Comparison of ENCODE assay signal across 12 cellular contexts in genomic region chr20:47726632-47727031, GRCh38. TPM values are rescaled to one million over a fixed set of nuclear protein-coding genes. Genes with fewer than 3 reads are reported as not detected.
DNase-seq lines count a peak whose midpoint lies in the region; ATAC-seq, FAIRE-seq and TF ChIP-seq lines count a peak whose summit lies in the region.
"Had no signal": no experiment of that assay in that cellular context is flagged by ENCODE, and none has a peak within 500 bp of the region (broad histone marks: within the 10 kb centered on the region; RNA-seq: fewer than 3 reads in every experiment).

No MANE protein-coding gene starts in this region.

- DNase-seq in activated CD4-positive, alpha-beta T cell treated with anti-CD3 and anti-CD28 coated beads, Interleukin-2, amount 10 ng/mL, durations not matched to agents 7 days and 5 days: no peak
- DNase-seq in activated CD4-positive, alpha-beta T cell treated with anti-CD3 and anti-CD28 coated beads, Interleukin-2, amount 50 U/mL, for 1 hour: no peak
- DNase-seq in GM12891 (ENCODE audit: insufficient read length, low spot score) (no peak), GM20000 (ENCODE audit: low spot score) (no peak), upper lobe of right lung (no peak)
- DNase-seq in natural killer cell treated with Interleukin-12 subunit alpha and Interleukin-12 subunit beta and Interleukin-15 and Interleukin-18, amount 100 ng/mL, for 72 hours (ENCODE audit: low spot score): no peak
- DNase-seq: NCI-H1930; NCI-H446; stimulated activated CD4-positive, alpha-beta T cell treated with anti-CD3 and anti-CD28 coated beads, Interleukin-4, amount 100 ng/mL, for 24 hours had no signal

- TF ChIP-seq CTCF in GM20000 (IDR thresholded peaks at IDR 0.05; ENCODE audit: extremely low read depth, missing control alignments): no peak
- TF ChIP-seq CTCF in upper lobe of right lung (IDR thresholded peaks at IDR 0.05): no peak

- TF ChIP-seq POLR2A in GM12891 (IDR thresholded peaks at IDR 0.05; ENCODE audit: low read depth, low read length): no peak

- POLR2A ChIA-PET in activated CD4-positive, alpha-beta T cell treated with anti-CD3 and anti-CD28 coated beads, Interleukin-2, amount 10 ng/mL, durations not matched to agents 7 days and 5 days (lab: Charles Lee): no interaction called here

- no peak overlapping the region for H3K4me3 ChIP-seq in upper lobe of right lung
- H3K4me3 ChIP-seq: A549 had no signal

- no peaks in the 10 kb centered on the region for H3K9me3 Mint-ChIP-seq in activated CD4-positive, alpha-beta T cell treated with anti-CD3 and anti-CD28 coated beads, Interleukin-2, amount 10 ng/mL, durations not matched to agents 7 days and 5 days
- H3K9me3 Mint-ChIP-seq in activated T-helper 17 cell treated with anti-CD3 and anti-CD28 coated beads, Interleukin-2, amount 50 U/mL, for 72 hours: peaks cover 6% of the 10 kb centered on the region
- H3K9me3 Mint-ChIP-seq in natural killer cell treated with Interleukin-12 subunit alpha and Interleukin-12 subunit beta and Interleukin-15 and Interleukin-18, amount 100 ng/mL, for 72 hours: no peaks in the 10 kb centered on the region

- H3K27ac ChIP-seq in upper lobe of right lung: no peak overlapping the region
- H3K27ac ChIP-seq: A549 had no signal

- H3K36me3 Mint-ChIP-seq in activated CD4-positive, alpha-beta T cell treated with anti-CD3 and anti-CD28 coated beads, Interleukin-2, amount 10 ng/mL, durations not matched to agents 7 days and 5 days (ENCODE audit: low read depth): peaks cover 9% of the 10 kb centered on the region
- H3K36me3 Mint-ChIP-seq in activated T-helper 17 cell treated with anti-CD3 and anti-CD28 coated beads, Interleukin-2, amount 50 U/mL, for 72 hours (ENCODE audit: low read depth): peaks cover 10% of the 10 kb centered on the region
- H3K36me3 Mint-ChIP-seq in natural killer cell treated with Interleukin-12 subunit alpha and Interleukin-12 subunit beta and Interleukin-15 and Interleukin-18, amount 100 ng/mL, for 72 hours: no peaks in the 10 kb centered on the region

- H3K9me3 ChIP-seq in upper lobe of right lung: no peaks in the 10 kb centered on the region
- H3K9me3 ChIP-seq: A549 had no signal

- H3K27me3 Mint-ChIP-seq in activated CD4-positive, alpha-beta T cell treated with anti-CD3 and anti-CD28 coated beads, Interleukin-2, amount 10 ng/mL, durations not matched to agents 7 days and 5 days: no peaks in the 10 kb centered on the region
- H3K27me3 Mint-ChIP-seq in activated T-helper 17 cell treated with anti-CD3 and anti-CD28 coated beads, Interleukin-2, amount 50 U/mL, for 72 hours: no peaks in the 10 kb centered on the region
- H3K27me3 Mint-ChIP-seq in natural killer cell treated with Interleukin-12 subunit alpha and Interleukin-12 subunit beta and Interleukin-15 and Interleukin-18, amount 100 ng/mL, for 72 hours: no peaks in the 10 kb centered on the region

- H3K4me1 Mint-ChIP-seq in activated CD4-positive, alpha-beta T cell treated with anti-CD3 and anti-CD28 coated beads, Interleukin-2, amount 10 ng/mL, durations not matched to agents 7 days and 5 days: peaks cover 52% of the 10 kb centered on the region
- peaks cover 33% of the 10 kb centered on the region for H3K4me1 Mint-ChIP-seq in activated T-helper 17 cell treated with anti-CD3 and anti-CD28 coated beads, Interleukin-2, amount 50 U/mL, for 72 hours
- peaks cover 16 to 25% of the 10 kb centered on the region in 2 donors for H3K4me1 Mint-ChIP-seq in natural killer cell treated with Interleukin-12 subunit alpha and Interleukin-12 subunit beta and Interleukin-15 and Interleukin-18, amount 100 ng/mL, for 72 hours (ENCODE audit: low read depth in 2 of 2)

- no peaks in the 10 kb centered on the region for H3K27me3 ChIP-seq in upper lobe of right lung

- intact Hi-C loops in upper lobe of right lung (cut with DNase I): no loop called here

- no peaks in the 10 kb centered on the region for H3K36me3 ChIP-seq in upper lobe of right lung

- ATAC-seq in activated T-helper 17 cell treated with anti-CD3 and anti-CD28 coated beads, Interleukin-2, amount 50 U/mL, for 72 hours (replicated peaks): no peak
- no peak for ATAC-seq in natural killer cell treated with Interleukin-12 subunit alpha and Interleukin-12 subunit beta and Interleukin-15 and Interleukin-18, amount 100 ng/mL, for 72 hours
- no peak for ATAC-seq in upper lobe of right lung
- ATAC-seq in HG02798 (IDR thresholded peaks at IDR 0.05; ENCODE audit: poor library complexity, unreplicated experiment): no peak
- ATAC-seq: A549 had no signal

- H3K27ac Mint-ChIP-seq in activated CD4-positive, alpha-beta T cell treated with anti-CD3 and anti-CD28 coated beads, Interleukin-2, amount 10 ng/mL, durations not matched to agents 7 days and 5 days: peak overlapping the region; percentile 98
- peak overlapping the region; percentile 100 for H3K27ac Mint-ChIP-seq in activated T-helper 17 cell treated with anti-CD3 and anti-CD28 coated beads, Interleukin-2, amount 50 U/mL, for 72 hours
- H3K27ac Mint-ChIP-seq in natural killer cell treated with Interleukin-12 subunit alpha and Interleukin-12 subunit beta and Interleukin-15 and Interleukin-18, amount 100 ng/mL, for 72 hours: peak overlapping the region; percentile 95 to 99

- peak; percentile 13 for FAIRE-seq in GM12891 (lab: Jason Lieb, UNC)
- FAIRE-seq: A549 had no signal

- peaks cover 8% of the 10 kb centered on the region for H3K4me1 ChIP-seq in upper lobe of right lung
- H3K4me1 ChIP-seq: A549 had no signal

- CTCF ChIA-PET in activated CD4-positive, alpha-beta T cell treated with anti-CD3 and anti-CD28 coated beads, Interleukin-2, amount 10 ng/mL, durations not matched to agents 7 days and 5 days (lab: Charles Lee): interaction anchor here (1.1 to 3.5 kb wide), 4 partner anchors 26 to 897 kb away, joined by 3 to 12 read pairs (median 6); no protein-coding TSS in a partner anchor

- no peak overlapping the region for H3K4me3 Mint-ChIP-seq in activated CD4-positive, alpha-beta T cell treated with anti-CD3 and anti-CD28 coated beads, Interleukin-2, amount 10 ng/mL, durations not matched to agents 7 days and 5 days
- H3K4me3 Mint-ChIP-seq in activated T-helper 17 cell treated with anti-CD3 and anti-CD28 coated beads, Interleukin-2, amount 50 U/mL, for 72 hours: peak overlapping the region; percentile 98
- no peak overlapping the region for H3K4me3 Mint-ChIP-seq in natural killer cell treated with Interleukin-12 subunit alpha and Interleukin-12 subunit beta and Interleukin-15 and Interleukin-18, amount 100 ng/mL, for 72 hours

TF ChIP-seq in GM12891, 5 proteins besides CTCF, POLR2A, EP300 and RAD21:
- TF ChIP-seq PAX5 (IDR thresholded peaks at IDR 0.05; ENCODE audit: insufficient read depth, low read length, severe bottlenecking) (no peak), POU2F2 (IDR thresholded peaks at IDR 0.05; ENCODE audit: low read depth, low read length) (no peak), SPI1 (IDR thresholded peaks at IDR 0.05; ENCODE audit: low read depth, low read length) (no peak), POLR2AphosphoS5 (IDR thresholded peaks at IDR 0.05; ENCODE audit: low read depth, low read length) (no peak), TAF1 (IDR thresholded peaks at IDR 0.05; ENCODE audit: low read depth, low read length) (no peak)
TF ChIP-seq in GM12891: peak in this region for 0.

RNA-seq across cellular contexts. Expression of gene SULF2, which starts 58.6 kb away (rescaled TPM):
- total RNA-seq in activated CD4-positive, alpha-beta T cell treated with anti-CD3 and anti-CD28 coated beads, Interleukin-2, amount 10 ng/mL, durations not matched to agents 7 days and 5 days: under 1 TPM; 0.37 to 0.69 TPM
- 3.1 TPM for polyA plus RNA-seq in GM12891 (2012; ENCODE audit: low read depth, missing spikeins)
- total RNA-seq in activated T-helper 17 cell treated with anti-CD3 and anti-CD28 coated beads, Interleukin-2, amount 50 U/mL, for 72 hours: 1 to 10 TPM; 1.6 to 2.2 TPM
- 1 to 10 TPM in 1 of 2 donors, not detected in 1; 2.1 TPM for total RNA-seq in natural killer cell treated with Interleukin-12 subunit alpha and Interleukin-12 subunit beta and Interleukin-15 and Interleukin-18, amount 100 ng/mL, for 72 hours
- total RNA-seq in upper lobe of right lung: 52.8 TPM

Comparison
In these comparisons a context has a peak if more than half of its experiments do, and no peak if none do; other contexts are left out.
1. RNA of gene SULF2, which starts 58.6 kb away (total RNA-seq): 52.8 TPM in upper lobe of right lung (single experiment); 1.6 to 2.2 TPM in activated T-helper 17 cell treated with anti-CD3 and anti-CD28 coated beads, Interleukin-2, amount 50 U/mL, for 72 hours, 2.1 TPM in natural killer cell treated with Interleukin-12 subunit alpha and Interleukin-12 subunit beta and Interleukin-15 and Interleukin-18, amount 100 ng/mL, for 72 hours and 0.37 to 0.69 TPM in activated CD4-positive, alpha-beta T cell treated with anti-CD3 and anti-CD28 coated beads, Interleukin-2, amount 10 ng/mL, durations not matched to agents 7 days and 5 days; every median in the first group is over 10 times any median in the second.
2. Peak in every context shown above with its lines, with median percentiles within 50 percentile points of each other: H3K27ac Mint-ChIP-seq.